In the genomic region with DNA sequence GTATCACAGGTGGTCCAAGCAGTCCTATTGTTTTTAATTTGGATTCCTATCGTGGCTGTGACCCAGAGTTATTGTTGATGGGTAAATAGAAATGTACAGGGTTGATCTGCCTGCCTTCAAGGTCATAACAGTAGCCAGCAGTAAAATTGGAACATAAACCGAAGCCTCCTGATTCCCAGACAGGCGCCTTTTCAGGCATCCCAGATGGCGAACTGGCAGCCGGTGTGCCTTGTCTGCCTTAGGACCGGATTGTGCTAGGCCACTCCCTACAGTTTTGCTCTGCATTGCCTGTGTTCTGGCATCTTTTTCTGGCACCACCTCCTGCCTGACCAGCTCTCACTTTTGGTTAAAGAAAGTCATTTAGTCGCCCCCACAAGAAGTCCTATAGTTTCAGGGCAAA, we compare ENCODE assay signal across 1 cellular context.
TF ChIP-seq lines count a peak whose summit lies in the region.

No MANE protein-coding gene starts in this region.

TF ChIP-seq in H1, 55 proteins besides CTCF, POLR2A, EP300 and RAD21 (continued from another document):
- TF ChIP-seq KDM4A (IDR thresholded peaks at IDR 0.05; ENCODE audit: low read depth, low read length, severe bottlenecking): no peak
